Comparison of ENCODE assay signal across 21 cellular contexts in genomic region chr7:127568034-127568433, GRCh38. TPM values are rescaled to one million over a fixed set of nuclear protein-coding genes. Genes with fewer than 3 reads are reported as not detected.
"Had no signal": no experiment of that assay in that cellular context is flagged by ENCODE, and none has a peak within 500 bp of the region (broad histone marks: within the 10 kb centered on the region; RNA-seq: fewer than 3 reads in every experiment).

No MANE protein-coding gene starts in this region.

RNA-seq across cellular contexts. Expression of gene FSCN3, which starts 25.5 kb away (rescaled TPM):
- total RNA-seq: ascending aorta, chondrocyte had no signal
- polyA plus RNA-seq: aorta had no signal

RNA-seq across cellular contexts. Expression of gene PAX4, which starts 49.9 kb away (rescaled TPM):
- total RNA-seq: activated naive CD4-positive, alpha-beta T cell treated with anti-CD3 and anti-CD28 coated beads for 36 hours; activated naive CD4-positive, alpha-beta T cell treated with anti-CD3 and anti-CD28 coated beads, Interleukin-2, amount 50 U/mL, for 72 hours; activated naive CD8-positive, alpha-beta T cell treated with anti-CD3 and anti-CD28 coated beads for 36 hours; activated naive CD8-positive, alpha-beta T cell treated with anti-CD3 and anti-CD28 coated beads, Interleukin-2, amount 10 ng/mL, durations not matched to agents 7 days and 5 days; activated T-cell treated with anti-CD3 and anti-CD28 coated beads, Interleukin-2, amount 50 U/mL, for 4 hours; activated T-cell treated with anti-CD3 and anti-CD28 coated beads, Interleukin-2, amount 50 U/mL, for 72 hours; activated T-helper 1 cell treated with anti-CD3 and anti-CD28 coated beads, Interleukin-12 subunit alpha, Interleukin-12 subunit beta, Interleukin-2, Interleukin-4 antibody, amounts not matched to agents 30 ng/mL and 10 ng/mL and 1 ng/mL, durations not matched to agents 14 hours and 24 hours and 36 hours; activated T-helper 17 cell treated with anti-CD3 and anti-CD28 coated beads, Interleukin-2, amount 50 U/mL, for 72 hours; activated T-helper 2 cell treated with anti-CD3 and anti-CD28 coated beads, Interferon-gamma antibody, Interleukin-2, Interleukin-4, amounts not matched to agents 10 μg/mL and 5 μg/mL and 100 μg/mL, durations not matched to agents 14 hours and 24 hours and 36 hours; adrenal gland; aorta; ascending aorta; astrocyte; body of pancreas; breast epithelium; bronchial epithelial cell; cardiac muscle cell; cardiac septum; cerebellum; chondrocyte had no signal
- polyA plus RNA-seq: adipose tissue, adrenal gland, aorta, cardiac muscle cell had no signal
